21 cellular contexts compared by ENCODE assay signal in genomic region chr17:50764860-50765259, GRCh38. TPM values are rescaled to one million over a fixed set of nuclear protein-coding genes. Genes with fewer than 3 reads are reported as not detected.
A peak's percentile ranks its signal among the peaks of the same experiment; 100 is the strongest.
DNase-seq lines count a peak whose midpoint lies in the region; ATAC-seq and TF ChIP-seq lines count a peak whose summit lies in the region.
"Had no signal": no experiment of that assay in that cellular context is flagged by ENCODE, and none has a peak within 500 bp of the region (broad histone marks: within the 10 kb centered on the region; RNA-seq: fewer than 3 reads in every experiment).

No MANE protein-coding gene starts in this region.

- no peaks in the 10 kb centered on the region for H3K36me3 Mint-ChIP-seq in stimulated activated naive B cell treated with anti-CD40 and anti-IgM and Interleukin-4, amounts not matched to agents 10 μg/mL and 1 μg/mL and 100 μg/mL, for 72 hours

- peak overlapping the region; percentile 39 for H3K27ac Mint-ChIP-seq in stimulated activated naive B cell treated with anti-CD40 and anti-IgM and Interleukin-4, amounts not matched to agents 10 μg/mL and 1 μg/mL and 100 μg/mL, for 72 hours
- H3K27ac Mint-ChIP-seq: activated naive CD4-positive, alpha-beta T cell treated with anti-CD3 and anti-CD28 coated beads for 36 hours had no signal

- ATAC-seq in stimulated activated naive B cell treated with anti-CD40 and anti-IgM and Interleukin-4, amounts not matched to agents 10 μg/mL and 1 μg/mL and 100 μg/mL, for 72 hours (replicated peaks) = no peak
- no peak for ATAC-seq in right cardiac atrium
- no peak for ATAC-seq in upper lobe of left lung (ENCODE audit: low FRiP score in 2 of 2)
- ATAC-seq in HG03135 (IDR thresholded peaks at IDR 0.05; ENCODE audit: unreplicated experiment) = no peak

- H3K9ac ChIP-seq in liver (ENCODE audit: low read depth in 1 of 2, low read length in 2 of 2) = no peak overlapping the region

- 72% methylated on average over 3 of the region's 3 CpGs for WGBS in liver
- WGBS in right cardiac atrium = 66% methylated on average over 3 of the region's 3 CpGs
- WGBS in upper lobe of left lung, 2 donors = 79 to 84% methylated on average over 3 of the region's 3 CpGs

- H3K4me1 ChIP-seq in liver (ENCODE audit: control insufficient read depth in 4 of 4, insufficient read depth in 4 of 4, low read length in 3 of 4) = peaks cover 10 to 54% (median 40%) of the 10 kb centered on the region in 4 donors
- H3K4me1 ChIP-seq in right cardiac atrium (ENCODE audit: control insufficient read depth, insufficient read depth, low read length) = no peaks in the 10 kb centered on the region
- peaks cover 0 to 17% (median 5%) of the 10 kb centered on the region in 4 donors for H3K4me1 ChIP-seq in upper lobe of left lung
- H3K4me1 ChIP-seq: psoas muscle had no signal

- H3K4me3 ChIP-seq in HL-60 (replicated peaks; ENCODE audit: insufficient read depth, low read length) (no peak overlapping the region), WERI-Rb-1 (ENCODE audit: low read depth, low read length) (no peak overlapping the region), liver (ENCODE audit: low read depth in 1 of 3, low read length in 3 of 3) (no peak overlapping the region), right cardiac atrium (ENCODE audit: low read length) (no peak overlapping the region), upper lobe of left lung (no peak overlapping the region)
- H3K4me3 ChIP-seq: esophagus squamous epithelium, psoas muscle had no signal

- no peaks in the 10 kb centered on the region for H3K9me3 Mint-ChIP-seq in stimulated activated naive B cell treated with anti-CD40 and anti-IgM and Interleukin-4, amounts not matched to agents 10 μg/mL and 1 μg/mL and 100 μg/mL, for 72 hours
- H3K9me3 Mint-ChIP-seq: activated naive CD4-positive, alpha-beta T cell treated with anti-CD3 and anti-CD28 coated beads for 36 hours had no signal

- intact Hi-C loops in right cardiac atrium (cut with DNase I) = no loop called here

- H3K36me3 ChIP-seq in WERI-Rb-1 = no peaks in the 10 kb centered on the region
- H3K36me3 ChIP-seq in liver (ENCODE audit: control insufficient read depth in 4 of 4, insufficient read depth in 3 of 4, low read depth in 1 of 4, low read length in 3 of 4) = no peaks in the 10 kb centered on the region
- no peaks in the 10 kb centered on the region for H3K36me3 ChIP-seq in upper lobe of left lung
- H3K36me3 ChIP-seq: esophagus squamous epithelium had no signal

- H3K27ac ChIP-seq in HL-60 (replicated peaks) (peak overlapping the region; percentile 61), WERI-Rb-1 (peak overlapping the region; percentile 54), liver (ENCODE audit: low read depth in 1 of 2, low read length in 2 of 2) (peak overlapping the region; percentile 85 to 87), right cardiac atrium (ENCODE audit: low read length) (no peak overlapping the region), upper lobe of left lung (peak overlapping the region in 1 of 4 donors; percentile 16)
- H3K27ac ChIP-seq: psoas muscle had no signal

- H3K27me3 ChIP-seq in HL-60 (ENCODE audit: insufficient read depth, poor library complexity, severe bottlenecking) (no peaks in the 10 kb centered on the region), WERI-Rb-1 (ENCODE audit: insufficient read depth, low read depth, severe bottlenecking) (no peaks in the 10 kb centered on the region), liver (ENCODE audit: control insufficient read depth in 4 of 4, insufficient read depth in 4 of 4, low read length in 3 of 4) (no peaks in the 10 kb centered on the region), right cardiac atrium (ENCODE audit: control insufficient read depth, insufficient read depth) (no peaks in the 10 kb centered on the region), upper lobe of left lung (no peaks in the 10 kb centered on the region)
- H3K27me3 ChIP-seq: esophagus squamous epithelium had no signal

- no peak for TF ChIP-seq CTCF in HL-60 (IDR thresholded peaks at IDR 0.05; ENCODE audit: insufficient read depth, low read length)
- no peak for TF ChIP-seq CTCF in WERI-Rb-1 (IDR thresholded peaks at IDR 0.05; ENCODE audit: low read depth, low read length)
- TF ChIP-seq CTCF in liver (IDR thresholded peaks at IDR 0.05; ENCODE audit: low read depth, low read length, missing input control) = no peak
- TF ChIP-seq CTCF in upper lobe of left lung (IDR thresholded peaks at IDR 0.05) = no peak

- TF ChIP-seq EP300 in upper lobe of left lung (IDR thresholded peaks at IDR 0.05) = no peak

- H3K4me3 Mint-ChIP-seq in stimulated activated naive B cell treated with anti-CD40 and anti-IgM and Interleukin-4, amounts not matched to agents 10 μg/mL and 1 μg/mL and 100 μg/mL, for 72 hours = peak overlapping the region in 1 of 2 donors; percentile 8
- H3K4me3 Mint-ChIP-seq: activated naive CD4-positive, alpha-beta T cell treated with anti-CD3 and anti-CD28 coated beads for 36 hours had no signal

- DNase-seq in HL-60 (ENCODE audit: low read depth in 1 of 2, low spot score in 1 of 2) (no peak), WERI-Rb-1 (peak; percentile 81), NOMO-1 treated with DMSO at 0.1 percent for 48 hours (lab: John Stamatoyannopoulos, UW; ENCODE audit: unreplicated experiment) (no peak), right cardiac atrium (no peak), upper lobe of left lung (no peak)
- no peak for DNase-seq in stimulated activated naive B cell treated with anti-CD40 and anti-IgM and Interleukin-4, amounts not matched to agents 10 μg/mL and 1 μg/mL and 100 μg/mL, for 72 hours
- DNase-seq: activated CD4-positive, alpha-beta T cell treated with anti-CD3 and anti-CD28 coated beads for 48 hours; activated naive CD4-positive, alpha-beta T cell treated with anti-CD3 and anti-CD28 coated beads for 36 hours; esophagus squamous epithelium; HCEC 1CT; NCI-H2227 treated with DMSO at 0.1 percent for 48 hours; psoas muscle; SHP77 treated with DMSO at 0.1 percent for 48 hours had no signal

- no peak for TF ChIP-seq POLR2A in upper lobe of left lung (IDR thresholded peaks at IDR 0.05)

- peaks cover 26 to 32% of the 10 kb centered on the region in 2 donors for H3K4me1 Mint-ChIP-seq in stimulated activated naive B cell treated with anti-CD40 and anti-IgM and Interleukin-4, amounts not matched to agents 10 μg/mL and 1 μg/mL and 100 μg/mL, for 72 hours

- no peaks in the 10 kb centered on the region for H3K9me3 ChIP-seq in WERI-Rb-1 (ENCODE audit: severe bottlenecking)
- no peaks in the 10 kb centered on the region for H3K9me3 ChIP-seq in liver (ENCODE audit: control insufficient read depth in 4 of 4, low read length in 3 of 4)
- no peaks in the 10 kb centered on the region for H3K9me3 ChIP-seq in right cardiac atrium (ENCODE audit: control insufficient read depth, low read length)
- H3K9me3 ChIP-seq in upper lobe of left lung = no peaks in the 10 kb centered on the region
- H3K9me3 ChIP-seq: esophagus squamous epithelium, psoas muscle had no signal

- no peaks in the 10 kb centered on the region for H3K27me3 Mint-ChIP-seq in stimulated activated naive B cell treated with anti-CD40 and anti-IgM and Interleukin-4, amounts not matched to agents 10 μg/mL and 1 μg/mL and 100 μg/mL, for 72 hours

- TF ChIP-seq RAD21 in liver (IDR thresholded peaks at IDR 0.05) = no peak

TF ChIP-seq in liver, 16 proteins besides CTCF, POLR2A, EP300 and RAD21 (continues in another document):
- TF ChIP-seq TAF1 (conservative IDR thresholded peaks at IDR 0.05) (no peak), FOXA2 (IDR thresholded peaks at IDR 0.05) (no peak), EGR1 (IDR thresholded peaks at IDR 0.05; ENCODE audit: low read depth in 2 of 2) (no peak), HNF4G (IDR thresholded peaks at IDR 0.05) (no peak)
- TF ChIP-seq, protein P1, sequence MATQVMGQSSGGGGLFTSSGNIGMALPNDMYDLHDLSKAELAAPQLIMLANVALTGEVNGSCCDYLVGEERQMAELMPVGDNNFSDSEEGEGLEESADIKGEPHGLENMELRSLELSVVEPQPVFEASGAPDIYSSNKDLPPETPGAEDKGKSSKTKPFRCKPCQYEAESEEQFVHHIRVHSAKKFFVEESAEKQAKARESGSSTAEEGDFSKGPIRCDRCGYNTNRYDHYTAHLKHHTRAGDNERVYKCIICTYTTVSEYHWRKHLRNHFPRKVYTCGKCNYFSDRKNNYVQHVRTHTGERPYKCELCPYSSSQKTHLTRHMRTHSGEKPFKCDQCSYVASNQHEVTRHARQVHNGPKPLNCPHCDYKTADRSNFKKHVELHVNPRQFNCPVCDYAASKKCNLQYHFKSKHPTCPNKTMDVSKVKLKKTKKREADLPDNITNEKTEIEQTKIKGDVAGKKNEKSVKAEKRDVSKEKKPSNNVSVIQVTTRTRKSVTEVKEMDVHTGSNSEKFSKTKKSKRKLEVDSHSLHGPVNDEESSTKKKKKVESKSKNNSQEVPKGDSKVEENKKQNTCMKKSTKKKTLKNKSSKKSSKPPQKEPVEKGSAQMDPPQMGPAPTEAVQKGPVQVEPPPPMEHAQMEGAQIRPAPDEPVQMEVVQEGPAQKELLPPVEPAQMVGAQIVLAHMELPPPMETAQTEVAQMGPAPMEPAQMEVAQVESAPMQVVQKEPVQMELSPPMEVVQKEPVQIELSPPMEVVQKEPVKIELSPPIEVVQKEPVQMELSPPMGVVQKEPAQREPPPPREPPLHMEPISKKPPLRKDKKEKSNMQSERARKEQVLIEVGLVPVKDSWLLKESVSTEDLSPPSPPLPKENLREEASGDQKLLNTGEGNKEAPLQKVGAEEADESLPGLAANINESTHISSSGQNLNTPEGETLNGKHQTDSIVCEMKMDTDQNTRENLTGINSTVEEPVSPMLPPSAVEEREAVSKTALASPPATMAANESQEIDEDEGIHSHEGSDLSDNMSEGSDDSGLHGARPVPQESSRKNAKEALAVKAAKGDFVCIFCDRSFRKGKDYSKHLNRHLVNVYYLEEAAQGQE (IDR thresholded peaks at IDR 0.05) = no peak

RNA-seq across cellular contexts. Expression of gene ANKRD40CL, which starts 2.5 kb away (rescaled TPM):
- not detected for total RNA-seq in liver
- polyA plus RNA-seq in liver = not detected
- total RNA-seq in right cardiac atrium = not detected
- polyA plus RNA-seq in right cardiac atrium = not detected
- total RNA-seq in upper lobe of left lung = not detected
- total RNA-seq: activated naive CD4-positive, alpha-beta T cell treated with anti-CD3 and anti-CD28 coated beads for 36 hours; dermis microvascular lymphatic vessel endothelial cell; esophagus squamous epithelium; glomerular endothelial cell; lower leg skin; myocyte; psoas muscle; T-helper 2 cell treated with Interferon-gamma antibody and Interleukin-4, amounts not matched to agents 100 ng/mL and 5 ng/mL, for 36 hours had no signal
- polyA plus RNA-seq: BJ, psoas muscle had no signal

RNA-seq across cellular contexts. Expression of gene LUC7L3, which starts 45.5 kb away (rescaled TPM):
- 10 to 100 TPM; 26.0 to 26.5 TPM for total RNA-seq in liver
- polyA plus RNA-seq in liver = 100 to 1,000 TPM in 1 of 2 donors, 10 to 100 TPM in 1; 15.5 to 126 TPM
- total RNA-seq in right cardiac atrium = 10 to 100 TPM; 61.7 to 72.4 (median 67.4) TPM
- 76.7 TPM for polyA plus RNA-seq in right cardiac atrium
- total RNA-seq in upper lobe of left lung = 100 to 1,000 TPM in 2 of 6 donors, 10 to 100 TPM in 4; 38.2 to 625 (median 91.4) TPM

RNA-seq across cellular contexts. Expression of gene ANKRD40, which starts 57.1 kb away (rescaled TPM):
- total RNA-seq in liver = 10 to 100 TPM; 10.1 to 15.1 TPM
- 1 to 10 TPM; 6.2 to 9.3 TPM for polyA plus RNA-seq in liver
- 10 to 100 TPM; 37.1 to 43.7 (median 41.0) TPM for total RNA-seq in right cardiac atrium
- 20.5 TPM for polyA plus RNA-seq in right cardiac atrium
- total RNA-seq in upper lobe of left lung = 10 to 100 TPM; 27.9 to 52.9 (median 43.7) TPM
